ENCODE assay signal across 1 cellular context in the genomic region with DNA sequence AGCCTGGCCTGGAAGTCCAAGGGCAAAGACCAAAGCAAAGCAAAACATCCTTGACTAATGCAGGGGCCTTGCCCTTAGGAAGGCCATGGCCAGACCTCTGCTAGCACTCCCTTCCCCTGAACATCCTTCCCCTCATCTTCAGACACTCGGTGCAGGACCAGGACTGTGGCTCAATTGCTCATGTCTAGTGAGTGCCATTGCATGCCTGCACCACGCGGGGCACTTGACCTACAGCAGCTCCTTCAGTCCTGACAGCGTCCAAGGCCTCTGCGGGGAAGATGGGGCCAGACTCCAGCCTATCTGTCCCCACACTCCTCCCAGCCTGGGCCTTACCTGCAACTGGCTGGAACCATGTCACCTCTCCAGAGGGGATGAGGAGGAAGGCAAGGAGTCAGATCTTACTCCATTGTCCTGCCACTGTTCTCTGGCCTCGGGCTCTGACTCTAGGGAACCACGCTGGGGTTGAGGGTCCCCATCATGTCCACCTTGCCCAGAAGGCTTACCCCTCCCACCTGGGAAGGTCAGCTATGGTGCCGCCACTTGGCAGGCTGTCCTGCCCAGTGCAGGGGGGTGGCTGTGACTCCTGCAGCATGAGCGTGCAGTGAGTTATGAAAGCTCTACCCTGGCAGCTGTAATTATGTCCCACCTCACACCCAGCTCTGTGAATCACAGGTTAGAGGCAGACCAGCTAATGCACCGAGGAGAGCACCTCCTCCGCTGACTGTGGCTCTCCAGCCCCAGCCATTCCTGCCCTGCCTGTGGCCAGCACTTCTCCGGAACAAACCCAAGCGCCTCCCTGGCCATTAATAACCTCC.
TF ChIP-seq lines count a peak whose summit lies in the region.

No MANE protein-coding gene starts in this region.

TF ChIP-seq in K562, 482 proteins besides CTCF, POLR2A, EP300 and RAD21 (continued from another document):
- TF ChIP-seq, protein P1, sequence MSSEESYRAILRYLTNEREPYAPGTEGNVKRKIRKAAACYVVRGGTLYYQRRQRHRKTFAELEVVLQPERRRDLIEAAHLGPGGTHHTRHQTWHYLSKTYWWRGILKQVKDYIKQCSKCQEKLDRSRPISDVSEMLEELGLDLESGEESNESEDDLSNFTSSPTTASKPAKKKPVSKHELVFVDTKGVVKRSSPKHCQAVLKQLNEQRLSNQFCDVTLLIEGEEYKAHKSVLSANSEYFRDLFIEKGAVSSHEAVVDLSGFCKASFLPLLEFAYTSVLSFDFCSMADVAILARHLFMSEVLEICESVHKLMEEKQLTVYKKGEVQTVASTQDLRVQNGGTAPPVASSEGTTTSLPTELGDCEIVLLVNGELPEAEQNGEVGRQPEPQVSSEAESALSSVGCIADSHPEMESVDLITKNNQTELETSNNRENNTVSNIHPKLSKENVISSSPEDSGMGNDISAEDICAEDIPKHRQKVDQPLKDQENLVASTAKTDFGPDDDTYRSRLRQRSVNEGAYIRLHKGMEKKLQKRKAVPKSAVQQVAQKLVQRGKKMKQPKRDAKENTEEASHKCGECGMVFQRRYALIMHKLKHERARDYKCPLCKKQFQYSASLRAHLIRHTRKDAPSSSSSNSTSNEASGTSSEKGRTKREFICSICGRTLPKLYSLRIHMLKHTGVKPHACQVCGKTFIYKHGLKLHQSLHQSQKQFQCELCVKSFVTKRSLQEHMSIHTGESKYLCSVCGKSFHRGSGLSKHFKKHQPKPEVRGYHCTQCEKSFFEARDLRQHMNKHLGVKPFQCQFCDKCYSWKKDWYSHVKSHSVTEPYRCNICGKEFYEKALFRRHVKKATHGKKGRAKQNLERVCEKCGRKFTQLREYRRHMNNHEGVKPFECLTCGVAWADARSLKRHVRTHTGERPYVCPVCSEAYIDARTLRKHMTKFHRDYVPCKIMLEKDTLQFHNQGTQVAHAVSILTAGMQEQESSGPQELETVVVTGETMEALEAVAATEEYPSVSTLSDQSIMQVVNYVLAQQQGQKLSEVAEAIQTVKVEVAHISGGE (CRISPR knock-in tag; IDR thresholded peaks at IDR 0.05): no peak
- TF ChIP-seq, protein P2, sequence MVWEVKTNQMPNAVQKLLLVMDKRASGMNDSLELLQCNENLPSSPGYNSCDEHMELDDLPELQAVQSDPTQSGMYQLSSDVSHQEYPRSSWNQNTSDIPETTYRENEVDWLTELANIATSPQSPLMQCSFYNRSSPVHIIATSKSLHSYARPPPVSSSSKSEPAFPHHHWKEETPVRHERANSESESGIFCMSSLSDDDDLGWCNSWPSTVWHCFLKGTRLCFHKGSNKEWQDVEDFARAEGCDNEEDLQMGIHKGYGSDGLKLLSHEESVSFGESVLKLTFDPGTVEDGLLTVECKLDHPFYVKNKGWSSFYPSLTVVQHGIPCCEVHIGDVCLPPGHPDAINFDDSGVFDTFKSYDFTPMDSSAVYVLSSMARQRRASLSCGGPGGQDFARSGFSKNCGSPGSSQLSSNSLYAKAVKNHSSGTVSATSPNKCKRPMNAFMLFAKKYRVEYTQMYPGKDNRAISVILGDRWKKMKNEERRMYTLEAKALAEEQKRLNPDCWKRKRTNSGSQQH (CRISPR knock-in tag; IDR thresholded peaks at IDR 0.05): no peak
- TF ChIP-seq, protein P3, sequence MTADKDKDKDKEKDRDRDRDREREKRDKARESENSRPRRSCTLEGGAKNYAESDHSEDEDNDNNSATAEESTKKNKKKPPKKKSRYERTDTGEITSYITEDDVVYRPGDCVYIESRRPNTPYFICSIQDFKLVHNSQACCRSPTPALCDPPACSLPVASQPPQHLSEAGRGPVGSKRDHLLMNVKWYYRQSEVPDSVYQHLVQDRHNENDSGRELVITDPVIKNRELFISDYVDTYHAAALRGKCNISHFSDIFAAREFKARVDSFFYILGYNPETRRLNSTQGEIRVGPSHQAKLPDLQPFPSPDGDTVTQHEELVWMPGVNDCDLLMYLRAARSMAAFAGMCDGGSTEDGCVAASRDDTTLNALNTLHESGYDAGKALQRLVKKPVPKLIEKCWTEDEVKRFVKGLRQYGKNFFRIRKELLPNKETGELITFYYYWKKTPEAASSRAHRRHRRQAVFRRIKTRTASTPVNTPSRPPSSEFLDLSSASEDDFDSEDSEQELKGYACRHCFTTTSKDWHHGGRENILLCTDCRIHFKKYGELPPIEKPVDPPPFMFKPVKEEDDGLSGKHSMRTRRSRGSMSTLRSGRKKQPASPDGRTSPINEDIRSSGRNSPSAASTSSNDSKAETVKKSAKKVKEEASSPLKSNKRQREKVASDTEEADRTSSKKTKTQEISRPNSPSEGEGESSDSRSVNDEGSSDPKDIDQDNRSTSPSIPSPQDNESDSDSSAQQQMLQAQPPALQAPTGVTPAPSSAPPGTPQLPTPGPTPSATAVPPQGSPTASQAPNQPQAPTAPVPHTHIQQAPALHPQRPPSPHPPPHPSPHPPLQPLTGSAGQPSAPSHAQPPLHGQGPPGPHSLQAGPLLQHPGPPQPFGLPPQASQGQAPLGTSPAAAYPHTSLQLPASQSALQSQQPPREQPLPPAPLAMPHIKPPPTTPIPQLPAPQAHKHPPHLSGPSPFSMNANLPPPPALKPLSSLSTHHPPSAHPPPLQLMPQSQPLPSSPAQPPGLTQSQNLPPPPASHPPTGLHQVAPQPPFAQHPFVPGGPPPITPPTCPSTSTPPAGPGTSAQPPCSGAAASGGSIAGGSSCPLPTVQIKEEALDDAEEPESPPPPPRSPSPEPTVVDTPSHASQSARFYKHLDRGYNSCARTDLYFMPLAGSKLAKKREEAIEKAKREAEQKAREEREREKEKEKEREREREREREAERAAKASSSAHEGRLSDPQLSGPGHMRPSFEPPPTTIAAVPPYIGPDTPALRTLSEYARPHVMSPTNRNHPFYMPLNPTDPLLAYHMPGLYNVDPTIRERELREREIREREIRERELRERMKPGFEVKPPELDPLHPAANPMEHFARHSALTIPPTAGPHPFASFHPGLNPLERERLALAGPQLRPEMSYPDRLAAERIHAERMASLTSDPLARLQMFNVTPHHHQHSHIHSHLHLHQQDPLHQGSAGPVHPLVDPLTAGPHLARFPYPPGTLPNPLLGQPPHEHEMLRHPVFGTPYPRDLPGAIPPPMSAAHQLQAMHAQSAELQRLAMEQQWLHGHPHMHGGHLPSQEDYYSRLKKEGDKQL (CRISPR knock-in tag; IDR thresholded peaks at IDR 0.05; ENCODE audit: borderline replicate concordance): no peak
- no peak for TF ChIP-seq BRF1 (IDR thresholded peaks at IDR 0.05; ENCODE audit: borderline replicate concordance, extremely low read depth, insufficient read length)
- TF ChIP-seq, protein P4, sequence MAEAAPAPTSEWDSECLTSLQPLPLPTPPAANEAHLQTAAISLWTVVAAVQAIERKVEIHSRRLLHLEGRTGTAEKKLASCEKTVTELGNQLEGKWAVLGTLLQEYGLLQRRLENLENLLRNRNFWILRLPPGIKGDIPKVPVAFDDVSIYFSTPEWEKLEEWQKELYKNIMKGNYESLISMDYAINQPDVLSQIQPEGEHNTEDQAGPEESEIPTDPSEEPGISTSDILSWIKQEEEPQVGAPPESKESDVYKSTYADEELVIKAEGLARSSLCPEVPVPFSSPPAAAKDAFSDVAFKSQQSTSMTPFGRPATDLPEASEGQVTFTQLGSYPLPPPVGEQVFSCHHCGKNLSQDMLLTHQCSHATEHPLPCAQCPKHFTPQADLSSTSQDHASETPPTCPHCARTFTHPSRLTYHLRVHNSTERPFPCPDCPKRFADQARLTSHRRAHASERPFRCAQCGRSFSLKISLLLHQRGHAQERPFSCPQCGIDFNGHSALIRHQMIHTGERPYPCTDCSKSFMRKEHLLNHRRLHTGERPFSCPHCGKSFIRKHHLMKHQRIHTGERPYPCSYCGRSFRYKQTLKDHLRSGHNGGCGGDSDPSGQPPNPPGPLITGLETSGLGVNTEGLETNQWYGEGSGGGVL (CRISPR knock-in tag; IDR thresholded peaks at IDR 0.05): no peak
- no peak for TF ChIP-seq ZNF551 (CRISPR knock-in tag; IDR thresholded peaks at IDR 0.05)
- TF ChIP-seq, protein P5, sequence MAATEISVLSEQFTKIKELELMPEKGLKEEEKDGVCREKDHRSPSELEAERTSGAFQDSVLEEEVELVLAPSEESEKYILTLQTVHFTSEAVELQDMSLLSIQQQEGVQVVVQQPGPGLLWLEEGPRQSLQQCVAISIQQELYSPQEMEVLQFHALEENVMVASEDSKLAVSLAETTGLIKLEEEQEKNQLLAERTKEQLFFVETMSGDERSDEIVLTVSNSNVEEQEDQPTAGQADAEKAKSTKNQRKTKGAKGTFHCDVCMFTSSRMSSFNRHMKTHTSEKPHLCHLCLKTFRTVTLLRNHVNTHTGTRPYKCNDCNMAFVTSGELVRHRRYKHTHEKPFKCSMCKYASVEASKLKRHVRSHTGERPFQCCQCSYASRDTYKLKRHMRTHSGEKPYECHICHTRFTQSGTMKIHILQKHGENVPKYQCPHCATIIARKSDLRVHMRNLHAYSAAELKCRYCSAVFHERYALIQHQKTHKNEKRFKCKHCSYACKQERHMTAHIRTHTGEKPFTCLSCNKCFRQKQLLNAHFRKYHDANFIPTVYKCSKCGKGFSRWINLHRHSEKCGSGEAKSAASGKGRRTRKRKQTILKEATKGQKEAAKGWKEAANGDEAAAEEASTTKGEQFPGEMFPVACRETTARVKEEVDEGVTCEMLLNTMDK (IDR thresholded peaks at IDR 0.05; ENCODE audit: borderline replicate concordance, insufficient read depth, low read depth, low read length, poor library complexity, severe bottlenecking): peak; percentile 22
- no peak for TF ChIP-seq PURB (CRISPR knock-in tag; IDR thresholded peaks at IDR 0.05; ENCODE audit: low read depth)
- no peak for TF ChIP-seq ILF3 (IDR thresholded peaks at IDR 0.05; ENCODE audit: borderline replicate concordance)
- no peak for TF ChIP-seq PTTG1 (tag; IDR thresholded peaks at IDR 0.05; ENCODE audit: low read depth)
- no peak for TF ChIP-seq NCOA2 (IDR thresholded peaks at IDR 0.05; ENCODE audit: partially characterized antibody in 2 of 2)
- peak in 1 of 3 experiments; percentile 19 for TF ChIP-seq YY1 (IDR thresholded peaks at IDR 0.05; ENCODE audit: borderline replicate concordance in 1 of 3, control insufficient read depth in 1 of 3, extremely low read depth in 1 of 3, insufficient read depth in 3 of 3, insufficient read length in 1 of 3, insufficient replicate concordance in 2 of 3, low read depth in 1 of 3, low read length in 2 of 3)
- TF ChIP-seq, protein P6, sequence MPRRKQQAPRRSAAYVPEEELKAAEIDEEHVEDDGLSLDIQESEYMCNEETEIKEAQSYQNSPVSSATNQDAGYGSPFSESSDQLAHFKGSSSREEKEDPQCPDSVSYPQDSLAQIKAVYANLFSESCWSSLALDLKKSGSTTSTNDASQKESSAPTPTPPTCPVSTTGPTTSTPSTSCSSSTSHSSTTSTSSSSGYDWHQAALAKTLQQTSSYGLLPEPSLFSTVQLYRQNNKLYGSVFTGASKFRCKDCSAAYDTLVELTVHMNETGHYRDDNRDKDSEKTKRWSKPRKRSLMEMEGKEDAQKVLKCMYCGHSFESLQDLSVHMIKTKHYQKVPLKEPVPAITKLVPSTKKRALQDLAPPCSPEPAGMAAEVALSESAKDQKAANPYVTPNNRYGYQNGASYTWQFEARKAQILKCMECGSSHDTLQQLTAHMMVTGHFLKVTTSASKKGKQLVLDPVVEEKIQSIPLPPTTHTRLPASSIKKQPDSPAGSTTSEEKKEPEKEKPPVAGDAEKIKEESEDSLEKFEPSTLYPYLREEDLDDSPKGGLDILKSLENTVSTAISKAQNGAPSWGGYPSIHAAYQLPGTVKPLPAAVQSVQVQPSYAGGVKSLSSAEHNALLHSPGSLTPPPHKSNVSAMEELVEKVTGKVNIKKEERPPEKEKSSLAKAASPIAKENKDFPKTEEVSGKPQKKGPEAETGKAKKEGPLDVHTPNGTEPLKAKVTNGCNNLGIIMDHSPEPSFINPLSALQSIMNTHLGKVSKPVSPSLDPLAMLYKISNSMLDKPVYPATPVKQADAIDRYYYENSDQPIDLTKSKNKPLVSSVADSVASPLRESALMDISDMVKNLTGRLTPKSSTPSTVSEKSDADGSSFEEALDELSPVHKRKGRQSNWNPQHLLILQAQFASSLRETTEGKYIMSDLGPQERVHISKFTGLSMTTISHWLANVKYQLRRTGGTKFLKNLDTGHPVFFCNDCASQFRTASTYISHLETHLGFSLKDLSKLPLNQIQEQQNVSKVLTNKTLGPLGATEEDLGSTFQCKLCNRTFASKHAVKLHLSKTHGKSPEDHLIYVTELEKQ (CRISPR knock-in tag; IDR thresholded peaks at IDR 0.05): no peak
- no peak for TF ChIP-seq ZNF347 (CRISPR knock-in tag; IDR thresholded peaks at IDR 0.05; ENCODE audit: low read depth)
- TF ChIP-seq, protein P7, sequence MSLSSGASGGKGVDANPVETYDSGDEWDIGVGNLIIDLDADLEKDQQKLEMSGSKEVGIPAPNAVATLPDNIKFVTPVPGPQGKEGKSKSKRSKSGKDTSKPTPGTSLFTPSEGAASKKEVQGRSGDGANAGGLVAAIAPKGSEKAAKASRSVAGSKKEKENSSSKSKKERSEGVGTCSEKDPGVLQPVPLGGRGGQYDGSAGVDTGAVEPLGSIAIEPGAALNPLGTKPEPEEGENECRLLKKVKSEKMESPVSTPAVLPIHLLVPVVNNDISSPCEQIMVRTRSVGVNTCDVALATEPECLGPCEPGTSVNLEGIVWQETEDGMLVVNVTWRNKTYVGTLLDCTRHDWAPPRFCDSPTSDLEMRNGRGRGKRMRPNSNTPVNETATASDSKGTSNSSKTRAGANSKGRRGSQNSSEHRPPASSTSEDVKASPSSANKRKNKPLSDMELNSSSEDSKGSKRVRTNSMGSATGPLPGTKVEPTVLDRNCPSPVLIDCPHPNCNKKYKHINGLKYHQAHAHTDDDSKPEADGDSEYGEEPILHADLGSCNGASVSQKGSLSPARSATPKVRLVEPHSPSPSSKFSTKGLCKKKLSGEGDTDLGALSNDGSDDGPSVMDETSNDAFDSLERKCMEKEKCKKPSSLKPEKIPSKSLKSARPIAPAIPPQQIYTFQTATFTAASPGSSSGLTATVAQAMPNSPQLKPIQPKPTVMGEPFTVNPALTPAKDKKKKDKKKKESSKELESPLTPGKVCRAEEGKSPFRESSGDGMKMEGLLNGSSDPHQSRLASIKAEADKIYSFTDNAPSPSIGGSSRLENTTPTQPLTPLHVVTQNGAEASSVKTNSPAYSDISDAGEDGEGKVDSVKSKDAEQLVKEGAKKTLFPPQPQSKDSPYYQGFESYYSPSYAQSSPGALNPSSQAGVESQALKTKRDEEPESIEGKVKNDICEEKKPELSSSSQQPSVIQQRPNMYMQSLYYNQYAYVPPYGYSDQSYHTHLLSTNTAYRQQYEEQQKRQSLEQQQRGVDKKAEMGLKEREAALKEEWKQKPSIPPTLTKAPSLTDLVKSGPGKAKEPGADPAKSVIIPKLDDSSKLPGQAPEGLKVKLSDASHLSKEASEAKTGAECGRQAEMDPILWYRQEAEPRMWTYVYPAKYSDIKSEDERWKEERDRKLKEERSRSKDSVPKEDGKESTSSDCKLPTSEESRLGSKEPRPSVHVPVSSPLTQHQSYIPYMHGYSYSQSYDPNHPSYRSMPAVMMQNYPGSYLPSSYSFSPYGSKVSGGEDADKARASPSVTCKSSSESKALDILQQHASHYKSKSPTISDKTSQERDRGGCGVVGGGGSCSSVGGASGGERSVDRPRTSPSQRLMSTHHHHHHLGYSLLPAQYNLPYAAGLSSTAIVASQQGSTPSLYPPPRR (CRISPR knock-in tag; IDR thresholded peaks at IDR 0.05; ENCODE audit: borderline replicate concordance): no peak
- TF ChIP-seq, protein P8, sequence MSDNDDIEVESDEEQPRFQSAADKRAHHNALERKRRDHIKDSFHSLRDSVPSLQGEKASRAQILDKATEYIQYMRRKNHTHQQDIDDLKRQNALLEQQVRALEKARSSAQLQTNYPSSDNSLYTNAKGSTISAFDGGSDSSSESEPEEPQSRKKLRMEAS (CRISPR knock-in tag; IDR thresholded peaks at IDR 0.05): no peak; the same call in 1 of the 2 replicates
- no peak for TF ChIP-seq HNRNPUL1 (IDR thresholded peaks at IDR 0.05; ENCODE audit: low read length)
- peak; percentile 57; the same call in 1 of the 2 replicates for TF ChIP-seq CTBP1 (IDR thresholded peaks at IDR 0.05; ENCODE audit: borderline replicate concordance)
TF ChIP-seq in K562: peak in this region for 11.
